17 cellular contexts compared by ENCODE assay signal in genomic region chr7:126606331-126606730, GRCh38.
"Had no signal": no experiment of that assay in that cellular context is flagged by ENCODE, and none has a peak within 500 bp of the region (broad histone marks: within the 10 kb centered on the region; RNA-seq: fewer than 3 reads in every experiment).

No MANE protein-coding gene starts in this region.

- ATAC-seq: esophagus mucosa; left cardiac atrium; lower lobe of right lung; naive thymus-derived CD4-positive, alpha-beta T cell; right cardiac atrium; stimulated activated effector memory CD8-positive, alpha-beta T cell treated with anti-CD3 and anti-CD28 coated beads, Interleukin-12 subunit alpha, Interleukin-12 subunit beta, amount 100 ng/mL, for 72 hours; WTC11 had no signal

- H3K27me3 ChIP-seq: neutrophil, thyroid gland, vagina had no signal

- H3K9me3 Mint-ChIP-seq: activated CD4-positive, alpha-beta T cell treated with anti-CD3 and anti-CD28 coated beads, Interleukin-2, amount 10 ng/mL, durations not matched to agents 24 days and 14 days; activated naive CD4-positive, alpha-beta T cell treated with anti-CD3 and anti-CD28 coated beads, Interleukin-2, amount 50 U/mL, for 24 hours; central memory CD8-positive, alpha-beta T cell; endodermal cell; WTC11 had no signal

- H3K36me3 ChIP-seq: lower lobe of right lung, neutrophil, thyroid gland, vagina had no signal

- H3K27ac Mint-ChIP-seq: activated CD4-positive, alpha-beta T cell treated with anti-CD3 and anti-CD28 coated beads, Interleukin-2, amount 10 ng/mL, durations not matched to agents 24 days and 14 days; activated naive CD4-positive, alpha-beta T cell treated with anti-CD3 and anti-CD28 coated beads, Interleukin-2, amount 50 U/mL, for 24 hours; endodermal cell; naive thymus-derived CD4-positive, alpha-beta T cell; stimulated activated effector memory CD8-positive, alpha-beta T cell treated with anti-CD3 and anti-CD28 coated beads, Interleukin-12 subunit alpha, Interleukin-12 subunit beta, amount 100 ng/mL, for 72 hours; WTC11 had no signal

- H3K4me3 ChIP-seq: lower lobe of right lung, thyroid gland, vagina had no signal

- DNase-seq: activated CD4-positive, alpha-beta T cell treated with anti-CD3 and anti-CD28 coated beads, Interleukin-2, amount 10 ng/mL, durations not matched to agents 24 days and 14 days; activated T-cell treated with anti-CD3 and anti-CD28 coated beads for 4 hours; endodermal cell; glutamatergic neuron; left cardiac atrium; lower lobe of right lung; naive thymus-derived CD4-positive, alpha-beta T cell; right cardiac atrium; small intestine; thyroid gland had no signal

- H3K36me3 Mint-ChIP-seq: activated naive CD4-positive, alpha-beta T cell treated with anti-CD3 and anti-CD28 coated beads, Interleukin-2, amount 50 U/mL, for 24 hours; naive thymus-derived CD4-positive, alpha-beta T cell; stimulated activated effector memory CD8-positive, alpha-beta T cell treated with anti-CD3 and anti-CD28 coated beads, Interleukin-12 subunit alpha, Interleukin-12 subunit beta, amount 100 ng/mL, for 72 hours; WTC11 had no signal

- H3K4me3 Mint-ChIP-seq: activated CD4-positive, alpha-beta T cell treated with anti-CD3 and anti-CD28 coated beads, Interleukin-2, amount 10 ng/mL, durations not matched to agents 24 days and 14 days; activated naive CD4-positive, alpha-beta T cell treated with anti-CD3 and anti-CD28 coated beads, Interleukin-2, amount 50 U/mL, for 24 hours; central memory CD8-positive, alpha-beta T cell; endodermal cell; naive thymus-derived CD4-positive, alpha-beta T cell; stimulated activated effector memory CD8-positive, alpha-beta T cell treated with anti-CD3 and anti-CD28 coated beads, Interleukin-12 subunit alpha, Interleukin-12 subunit beta, amount 100 ng/mL, for 72 hours; WTC11 had no signal

- FAIRE-seq: small intestine had no signal

- H3K4me1 Mint-ChIP-seq: activated CD4-positive, alpha-beta T cell treated with anti-CD3 and anti-CD28 coated beads, Interleukin-2, amount 10 ng/mL, durations not matched to agents 24 days and 14 days; activated naive CD4-positive, alpha-beta T cell treated with anti-CD3 and anti-CD28 coated beads, Interleukin-2, amount 50 U/mL, for 24 hours; central memory CD8-positive, alpha-beta T cell; endodermal cell; naive thymus-derived CD4-positive, alpha-beta T cell; stimulated activated effector memory CD8-positive, alpha-beta T cell treated with anti-CD3 and anti-CD28 coated beads, Interleukin-12 subunit alpha, Interleukin-12 subunit beta, amount 100 ng/mL, for 72 hours; WTC11 had no signal

- H3K27me3 Mint-ChIP-seq: activated CD4-positive, alpha-beta T cell treated with anti-CD3 and anti-CD28 coated beads, Interleukin-2, amount 10 ng/mL, durations not matched to agents 24 days and 14 days; activated naive CD4-positive, alpha-beta T cell treated with anti-CD3 and anti-CD28 coated beads, Interleukin-2, amount 50 U/mL, for 24 hours; central memory CD8-positive, alpha-beta T cell; naive thymus-derived CD4-positive, alpha-beta T cell had no signal
